Comparison of ENCODE assay signal across 14 cellular contexts in the genomic region with DNA sequence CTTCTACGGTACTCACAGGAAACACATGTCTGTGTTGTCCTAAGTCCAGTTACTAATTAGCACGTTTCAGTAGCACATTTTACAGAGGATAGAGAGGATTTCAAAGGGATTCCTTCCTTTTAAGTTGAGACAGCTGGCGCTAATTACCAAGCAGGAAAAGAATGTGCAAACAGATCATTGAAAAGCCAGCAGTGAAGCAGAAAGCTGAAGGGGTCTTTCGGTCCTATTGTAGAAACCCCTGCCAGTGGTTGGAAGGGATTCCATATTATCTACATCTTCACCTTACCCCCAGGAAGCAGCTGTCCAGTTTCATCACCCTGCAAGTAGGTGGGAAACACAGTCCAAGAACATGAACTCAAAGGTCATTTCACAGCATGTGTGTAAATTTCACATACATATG.
DNase-seq lines count a peak whose midpoint lies in the region; ATAC-seq and TF ChIP-seq lines count a peak whose summit lies in the region.
"Had no signal": no experiment of that assay in that cellular context is flagged by ENCODE, and none has a peak within 500 bp of the region (broad histone marks: within the 10 kb centered on the region; RNA-seq: fewer than 3 reads in every experiment).

No MANE protein-coding gene starts in this region.

- no peak overlapping the region for H2AK9ac ChIP-seq in IMR-90 (replicated peaks; ENCODE audit: low read depth, low read length, poor library complexity)

- no peak overlapping the region for H3K4me3 Mint-ChIP-seq in CD4-positive, alpha-beta T cell
- no peak overlapping the region for H3K4me3 Mint-ChIP-seq in activated T-helper 1 cell treated with anti-CD3 and anti-CD28 coated beads, Interleukin-12 subunit alpha, Interleukin-12 subunit beta, Interleukin-2, Interleukin-4 antibody, amounts not matched to agents 30 ng/mL and 10 ng/mL and 1 ng/mL, durations not matched to agents 14 hours and 24 hours and 36 hours
- H3K4me3 Mint-ChIP-seq: activated naive CD4-positive, alpha-beta T cell treated with anti-CD3 and anti-CD28 coated beads, Interleukin-2, amount 10 ng/mL, durations not matched to agents 7 days and 5 days; H9; mesothelial cell of epicardium had no signal

- H3K4ac ChIP-seq in IMR-90 (ENCODE audit: low read depth, low read length), result no peak overlapping the region

- in situ Hi-C loops in IMR-90 (cut with MboI; ENCODE audit: low sequenced_read_pairs), result no loop called here

- DNase-seq in IMR-90 (peak; percentile 12), NCI-H69 (lab: John Stamatoyannopoulos, UW) (peak; percentile 90), fibroblast of mammary gland (ENCODE audit: low read depth) (peak; percentile 31), retina (peak; percentile 44), testis (no peak)
- DNase-seq in CD4-positive, alpha-beta T cell, result no peak
- DNase-seq in activated T-helper 1 cell treated with anti-CD3 and anti-CD28 coated beads, Interleukin-12 subunit alpha, Interleukin-12 subunit beta, Interleukin-2, Interleukin-4 antibody, amounts not matched to agents 30 ng/mL and 10 ng/mL and 1 ng/mL, durations not matched to agents 14 hours and 24 hours and 36 hours (ENCODE audit: low spot score), result no peak
- DNase-seq: activated naive CD4-positive, alpha-beta T cell treated with anti-CD3 and anti-CD28 coated beads, Interleukin-2, amount 10 ng/mL, durations not matched to agents 7 days and 5 days; H9; NCI-H526; ovary had no signal

- no peak overlapping the region for H3K4me3 ChIP-seq in IMR-90 (ENCODE audit: insufficient read depth, low read depth, low read length)
- H3K4me3 ChIP-seq in fibroblast of mammary gland (ENCODE audit: control insufficient read depth, low read depth, low read length), result no peak overlapping the region
- no peak overlapping the region for H3K4me3 ChIP-seq in testis
- H3K4me3 ChIP-seq: ovary had no signal

- POLR2A ChIA-PET in IMR-90 (lab: Charles Lee; ENCODE audit: unreplicated experiment), result no interaction called here
- POLR2A ChIA-PET in CD4-positive, alpha-beta T cell (lab: Charles Lee), result no interaction called here

- H3K27me3 Mint-ChIP-seq in CD4-positive, alpha-beta T cell, result no peaks in the 10 kb centered on the region
- no peaks in the 10 kb centered on the region for H3K27me3 Mint-ChIP-seq in activated T-helper 1 cell treated with anti-CD3 and anti-CD28 coated beads, Interleukin-12 subunit alpha, Interleukin-12 subunit beta, Interleukin-2, Interleukin-4 antibody, amounts not matched to agents 30 ng/mL and 10 ng/mL and 1 ng/mL, durations not matched to agents 14 hours and 24 hours and 36 hours (ENCODE audit: insufficient read depth)
- H3K27me3 Mint-ChIP-seq: activated naive CD4-positive, alpha-beta T cell treated with anti-CD3 and anti-CD28 coated beads, Interleukin-2, amount 10 ng/mL, durations not matched to agents 7 days and 5 days had no signal

- no peak overlapping the region for H3K27ac ChIP-seq in IMR-90 (ENCODE audit: insufficient read depth, low read length)
- H3K27ac ChIP-seq in testis, result no peak overlapping the region
- H3K27ac ChIP-seq in CD4-positive, alpha-beta T cell (ENCODE audit: low read depth, low read length), result no peak overlapping the region
- H3K27ac ChIP-seq: C4-2B, ovary, RWPE1 had no signal

- H3K27me3 ChIP-seq in IMR-90 (ENCODE audit: control insufficient read depth, insufficient read depth, low read length), result no peaks in the 10 kb centered on the region
- H3K27me3 ChIP-seq in testis, result no peaks in the 10 kb centered on the region
- H3K27me3 ChIP-seq in CD4-positive, alpha-beta T cell (ENCODE audit: control insufficient read depth, insufficient read depth, low read length), result no peaks in the 10 kb centered on the region
- H3K27me3 ChIP-seq: ovary had no signal

- H4K5ac ChIP-seq in IMR-90 (ENCODE audit: low read depth, low read length), result no peak overlapping the region

- TF ChIP-seq CTCF in IMR-90 (conservative IDR thresholded peaks at IDR 0.05; ENCODE audit: low read depth, low read length) (no peak), fibroblast of mammary gland (conservative IDR thresholded peaks at IDR 0.05; ENCODE audit: control insufficient read depth, insufficient read depth, low read depth, low read length) (no peak), testis (IDR thresholded peaks at IDR 0.05) (no peak)
- TF ChIP-seq CTCF in CD4-positive, alpha-beta T cell (IDR thresholded peaks at IDR 0.05), result no peak

- H3K4me2 ChIP-seq in IMR-90 (ENCODE audit: low read depth, low read length), result no peak overlapping the region

- no peak overlapping the region for H2BK15ac ChIP-seq in IMR-90 (ENCODE audit: low read depth, low read length)

- CTCF ChIA-PET in IMR-90 (lab: Yijun Ruan, JAX), result interaction anchor here (0.7 kb wide), 1 partner anchor 9 kb away, joined by 3 read pairs; no protein-coding TSS in a partner anchor
- CTCF ChIA-PET in CD4-positive, alpha-beta T cell (lab: Charles Lee), result no interaction called here

- H2BK120ac ChIP-seq in IMR-90 (ENCODE audit: low read depth, low read length), result no peak overlapping the region

- no peak overlapping the region for H2AK5ac ChIP-seq in IMR-90 (ENCODE audit: low read depth, low read length)

- H2AFZ ChIP-seq in IMR-90 (replicated peaks; ENCODE audit: low read length, poor library complexity), result no peak overlapping the region

- no peak for TF ChIP-seq RAD21 in IMR-90 (IDR thresholded peaks at IDR 0.05; ENCODE audit: low read length)

- H3K4me1 ChIP-seq in IMR-90 (ENCODE audit: control insufficient read depth, insufficient read depth, low read length), result no peaks in the 10 kb centered on the region; the same call in 1 of the 2 replicates
- H3K4me1 ChIP-seq in testis, result no peaks in the 10 kb centered on the region

- H3K18ac ChIP-seq in IMR-90 (ENCODE audit: low read depth, low read length), result peak overlapping the region; percentile 61; the same call in 1 of the 2 replicates

- no peaks in the 10 kb centered on the region for H3K4me1 Mint-ChIP-seq in CD4-positive, alpha-beta T cell (ENCODE audit: low read depth)
- H3K4me1 Mint-ChIP-seq in activated T-helper 1 cell treated with anti-CD3 and anti-CD28 coated beads, Interleukin-12 subunit alpha, Interleukin-12 subunit beta, Interleukin-2, Interleukin-4 antibody, amounts not matched to agents 30 ng/mL and 10 ng/mL and 1 ng/mL, durations not matched to agents 14 hours and 24 hours and 36 hours (ENCODE audit: low read depth), result peaks cover 27% of the 10 kb centered on the region
- H3K4me1 Mint-ChIP-seq: activated naive CD4-positive, alpha-beta T cell treated with anti-CD3 and anti-CD28 coated beads, Interleukin-2, amount 10 ng/mL, durations not matched to agents 7 days and 5 days had no signal

- H3K9me3 ChIP-seq in IMR-90 (ENCODE audit: control insufficient read depth, insufficient read depth, low read length) (no peaks in the 10 kb centered on the region), testis (no peaks in the 10 kb centered on the region)
- no peaks in the 10 kb centered on the region for H3K9me3 ChIP-seq in CD4-positive, alpha-beta T cell (ENCODE audit: control insufficient read depth, low read length)
- H3K9me3 ChIP-seq: ovary had no signal

- WGBS in IMR-90 (ENCODE audit: extremely low coverage in 2 of 2, insufficient read length in 1 of 2), 2 experiments, result no CpG with 5 or more reads among the region's 4 CpGs
- 51 to 58% methylated on average over 4 of the region's 4 CpGs for WGBS in testis, 2 donors

- no peak overlapping the region for H2BK5ac ChIP-seq in IMR-90 (ENCODE audit: low read depth, low read length, poor library complexity, severe bottlenecking)

- dilution Hi-C loops in IMR-90 (cut with HindIII; ENCODE audit: low sequenced_read_pairs, unreplicated experiment), result no loop called here

- no peak for ATAC-seq in IMR-90 (ENCODE audit: low read depth)
- ATAC-seq in CD4-positive, alpha-beta T cell (ENCODE audit: poor library complexity), result no peak

- no peak overlapping the region for H3K9ac ChIP-seq in IMR-90 (ENCODE audit: low read depth, low read length)

- intact Hi-C loops in IMR-90 (cut with micrococcal nuclease) (no loop called here), testis (cut with DNase I; ENCODE audit: low total_unique reads) (no loop called here)
- intact Hi-C loops in CD4-positive, alpha-beta T cell (cut with DNase I, micrococcal nuclease), result no loop called here
- intact Hi-C loops in activated T-helper 1 cell treated with anti-CD3 and anti-CD28 coated beads, Interleukin-12 subunit alpha, Interleukin-12 subunit beta, Interleukin-2, Interleukin-4 antibody, amounts not matched to agents 30 ng/mL and 10 ng/mL and 1 ng/mL, durations not matched to agents 14 hours and 24 hours and 36 hours (cut with micrococcal nuclease), result no loop called here

- H4K20me1 ChIP-seq in IMR-90 (ENCODE audit: insufficient read depth, low read length), result no peaks in the 10 kb centered on the region

- no peaks in the 10 kb centered on the region for H3K36me3 Mint-ChIP-seq in CD4-positive, alpha-beta T cell (ENCODE audit: low read depth)
- no peaks in the 10 kb centered on the region for H3K36me3 Mint-ChIP-seq in activated T-helper 1 cell treated with anti-CD3 and anti-CD28 coated beads, Interleukin-12 subunit alpha, Interleukin-12 subunit beta, Interleukin-2, Interleukin-4 antibody, amounts not matched to agents 30 ng/mL and 10 ng/mL and 1 ng/mL, durations not matched to agents 14 hours and 24 hours and 36 hours (ENCODE audit: low read depth)
- H3K36me3 Mint-ChIP-seq: mesothelial cell of epicardium had no signal

- H3K14ac ChIP-seq in IMR-90 (replicated peaks; ENCODE audit: low read depth, low read length), result no peak overlapping the region

- no peaks in the 10 kb centered on the region for H3K9me1 ChIP-seq in IMR-90 (ENCODE audit: insufficient read depth, low read length)

- no TSS peak for BruUV-seq in IMR-90 (replicated peaks; lab: Mats Ljungman, UMichigan)

- no peak overlapping the region for H4K8ac ChIP-seq in IMR-90 (ENCODE audit: low read depth in 2 of 2, low read length in 2 of 2)

- TF ChIP-seq POLR2A in IMR-90 (IDR thresholded peaks at IDR 0.05; ENCODE audit: low read depth, low read length) (no peak), testis (IDR thresholded peaks at IDR 0.05) (no peak)

- H3K56ac ChIP-seq in IMR-90 (ENCODE audit: extremely low read depth, insufficient read depth, low read length), result no peak overlapping the region

- H4K91ac ChIP-seq in IMR-90 (ENCODE audit: insufficient read depth, low read depth, low read length), result no peak overlapping the region

- no peaks in the 10 kb centered on the region for H3K79me1 ChIP-seq in IMR-90 (ENCODE audit: low read depth in 1 of 2, low read length in 2 of 2)

- no peaks in the 10 kb centered on the region for H3K9me3 Mint-ChIP-seq in CD4-positive, alpha-beta T cell
- peaks cover 3% of the 10 kb centered on the region for H3K9me3 Mint-ChIP-seq in activated T-helper 1 cell treated with anti-CD3 and anti-CD28 coated beads, Interleukin-12 subunit alpha, Interleukin-12 subunit beta, Interleukin-2, Interleukin-4 antibody, amounts not matched to agents 30 ng/mL and 10 ng/mL and 1 ng/mL, durations not matched to agents 14 hours and 24 hours and 36 hours
- H3K9me3 Mint-ChIP-seq: activated naive CD4-positive, alpha-beta T cell treated with anti-CD3 and anti-CD28 coated beads, Interleukin-2, amount 10 ng/mL, durations not matched to agents 7 days and 5 days; H9; mesothelial cell of epicardium had no signal

- no peak overlapping the region for H2BK20ac ChIP-seq in IMR-90 (ENCODE audit: low read depth, low read length)

- H3K36me3 ChIP-seq in IMR-90 (ENCODE audit: control insufficient read depth, insufficient read depth, low read length), result no peaks in the 10 kb centered on the region
- no peaks in the 10 kb centered on the region for H3K36me3 ChIP-seq in testis (ENCODE audit: low read depth, missing control alignments)
- H3K36me3 ChIP-seq: ovary had no signal

- no peak overlapping the region for H3K27ac Mint-ChIP-seq in CD4-positive, alpha-beta T cell
- no peak overlapping the region for H3K27ac Mint-ChIP-seq in activated T-helper 1 cell treated with anti-CD3 and anti-CD28 coated beads, Interleukin-12 subunit alpha, Interleukin-12 subunit beta, Interleukin-2, Interleukin-4 antibody, amounts not matched to agents 30 ng/mL and 10 ng/mL and 1 ng/mL, durations not matched to agents 14 hours and 24 hours and 36 hours
- H3K27ac Mint-ChIP-seq: activated naive CD4-positive, alpha-beta T cell treated with anti-CD3 and anti-CD28 coated beads, Interleukin-2, amount 10 ng/mL, durations not matched to agents 7 days and 5 days; H9; mesothelial cell of epicardium had no signal

- no peak overlapping the region for H3K23ac ChIP-seq in IMR-90 (ENCODE audit: low read depth, low read length)

Comparison
In these comparisons a context has a peak if more than half of its experiments do, and no peak if none do; other contexts are left out.
1. DNase-seq: peak in IMR-90 (single experiment), NCI-H69 (single experiment), fibroblast of mammary gland (single experiment) and retina (single experiment); none in testis (single experiment), CD4-positive, alpha-beta T cell (0 of 10) and activated T-helper 1 cell treated with anti-CD3 and anti-CD28 coated beads, Interleukin-12 subunit alpha, Interleukin-12 subunit beta, Interleukin-2, Interleukin-4 antibody, amounts not matched to agents 30 ng/mL and 10 ng/mL and 1 ng/mL, durations not matched to agents 14 hours and 24 hours and 36 hours (single experiment).